In genomic region chr20:46070215-46070910, GRCh38 we compare ENCODE assay signal across 2 cellular contexts.
TF ChIP-seq lines count a peak whose summit lies in the region.

No MANE protein-coding gene starts in this region.

TF ChIP-seq in SK-N-SH, 30 proteins besides CTCF, POLR2A, EP300 and RAD21 (continued from another document):
- no peak for TF ChIP-seq MAX (IDR thresholded peaks at IDR 0.05; ENCODE audit: low read depth)

TF ChIP-seq in SK-N-SH treated with all-trans-retinoic acid at 6 μM for 48 hours, 23 proteins besides CTCF, POLR2A, EP300 and RAD21 (continued from another document):
- TF ChIP-seq PATZ1 (CRISPR knock-in tag; IDR thresholded peaks at IDR 0.05; ENCODE audit: borderline replicate concordance) (no peak), TOX (CRISPR knock-in tag; IDR thresholded peaks at IDR 0.05; ENCODE audit: borderline replicate concordance) (no peak), BACH2 (CRISPR knock-in tag; IDR thresholded peaks at IDR 0.05; ENCODE audit: borderline replicate concordance) (no peak), POU6F1 (CRISPR knock-in tag; IDR thresholded peaks at IDR 0.05; ENCODE audit: borderline replicate concordance, low read depth) (no peak), CREB5 (CRISPR knock-in tag; IDR thresholded peaks at IDR 0.05; ENCODE audit: low read depth) (no peak), ZC3H10 (CRISPR knock-in tag; IDR thresholded peaks at IDR 0.05) (no peak), ISL1 (CRISPR knock-in tag; IDR thresholded peaks at IDR 0.05) (no peak), ZNF8 (CRISPR knock-in tag; IDR thresholded peaks at IDR 0.05) (no peak), ZFP30 (CRISPR knock-in tag; IDR thresholded peaks at IDR 0.05) (no peak)
TF ChIP-seq in SK-N-SH treated with all-trans-retinoic acid at 6 μM for 48 hours: peak in this region for 0.
